ENCODE assay signal across 8 cellular contexts in genomic region chr18:37393945-37394609, GRCh38.
A peak's percentile ranks its signal among the peaks of the same experiment; 100 is the strongest.
DNase-seq lines count a peak whose midpoint lies in the region; ATAC-seq and TF ChIP-seq lines count a peak whose summit lies in the region.

No MANE protein-coding gene starts in this region.

- H3K36me3 ChIP-seq in esophagus squamous epithelium (no peaks in the 10 kb centered on the region), mesenchymal stem cell (ENCODE audit: control insufficient read depth in 1 of 2, insufficient read depth in 2 of 2, low read depth in 1 of 2, low read length in 2 of 2) (no peaks in the 10 kb centered on the region)
- H3K36me3 ChIP-seq in CD4-positive, alpha-beta memory T cell (ENCODE audit: insufficient read depth, low read length): no peaks in the 10 kb centered on the region

- DNase-seq in CD14-positive monocyte (ENCODE audit: low spot score): no peak
- DNase-seq in RPMI8226: peak; percentile 54
- no peak for DNase-seq in esophagus squamous epithelium (lab: John Stamatoyannopoulos, UW)
- peak; percentile 89 for DNase-seq in mesenchymal stem cell
- peak; percentile 80 for DNase-seq in type B pancreatic cell (ENCODE audit: extremely low spot score, unreplicated experiment)
- no peak for DNase-seq in CD4-positive, alpha-beta memory T cell

- TF ChIP-seq CTCF in CD14-positive monocyte (IDR thresholded peaks at IDR 0.05): no peak
- no peak for TF ChIP-seq CTCF in esophagus squamous epithelium (IDR thresholded peaks at IDR 0.05)
- peak; percentile 38 for TF ChIP-seq CTCF in type B pancreatic cell (conservative IDR thresholded peaks at IDR 0.05)

- H3K9ac ChIP-seq in mesenchymal stem cell (ENCODE audit: low read length): peak overlapping the region; percentile 87

- H2BK15ac ChIP-seq in mesenchymal stem cell (ENCODE audit: low read depth, poor library complexity, severe bottlenecking): peak overlapping the region; percentile 29

- H3K9me3 ChIP-seq in esophagus squamous epithelium: peaks cover 0 to 13% (median 0%) of the 10 kb centered on the region in 3 donors
- H3K9me3 ChIP-seq in mesenchymal stem cell (ENCODE audit: control insufficient read depth, low read length): peaks cover 6% of the 10 kb centered on the region
- H3K9me3 ChIP-seq in CD4-positive, alpha-beta memory T cell (ENCODE audit: control insufficient read depth in 1 of 2, low read length in 2 of 2): no peaks in the 10 kb centered on the region

- H3K27ac Mint-ChIP-seq in CD14-positive monocyte (no peak overlapping the region), type B pancreatic cell (peak overlapping the region; percentile 47)
- no peak overlapping the region for H3K27ac Mint-ChIP-seq in CD4-positive, alpha-beta memory T cell

- H3K18ac ChIP-seq in mesenchymal stem cell (ENCODE audit: low read depth in 1 of 2, low read length in 2 of 2): peak overlapping the region; percentile 88 to 97

- no peak overlapping the region for H3K23ac ChIP-seq in mesenchymal stem cell (ENCODE audit: low read length in 2 of 2)

- H2AK5ac ChIP-seq in mesenchymal stem cell (ENCODE audit: low read length, severe bottlenecking): no peak overlapping the region

- POLR2A ChIA-PET in CD4-positive, alpha-beta memory T cell (lab: Charles Lee; ENCODE audit: partially characterized antibody): no interaction called here

- intact Hi-C loops in CD14-positive monocyte (cut with micrococcal nuclease) (no loop called here), esophagus squamous epithelium (cut with DNase I) (no loop called here)
- intact Hi-C loops in CD4-positive, alpha-beta memory T cell (cut with micrococcal nuclease): no loop called here

- peak overlapping the region; percentile 82 for H4K8ac ChIP-seq in mesenchymal stem cell (ENCODE audit: low read length)

- H3K4me2 ChIP-seq in mesenchymal stem cell (ENCODE audit: low read length, poor library complexity, severe bottlenecking): peak overlapping the region; percentile 62

- H3K36me3 Mint-ChIP-seq in CD14-positive monocyte (no peaks in the 10 kb centered on the region), type B pancreatic cell (no peaks in the 10 kb centered on the region)
- no peaks in the 10 kb centered on the region for H3K36me3 Mint-ChIP-seq in CD4-positive, alpha-beta memory T cell

- ATAC-seq in HG02885 (IDR thresholded peaks at IDR 0.05; ENCODE audit: poor library complexity, unreplicated experiment): peak; percentile 47
- ATAC-seq in HG02623 (IDR thresholded peaks at IDR 0.05; ENCODE audit: unreplicated experiment): no peak

- H3K27me3 ChIP-seq in esophagus squamous epithelium (peaks cover 0 to 70% (median 0%) of the 10 kb centered on the region in 4 donors), mesenchymal stem cell (ENCODE audit: control insufficient read depth in 1 of 2, insufficient read depth in 1 of 2, low read length in 2 of 2) (peaks cover 22 to 30% of the 10 kb centered on the region in 2 experiments)
- no peaks in the 10 kb centered on the region for H3K27me3 ChIP-seq in CD4-positive, alpha-beta memory T cell (ENCODE audit: insufficient read depth, low read length)

- CTCF ChIA-PET in CD4-positive, alpha-beta memory T cell (lab: Charles Lee; ENCODE audit: partially characterized antibody): no interaction called here

- H2BK120ac ChIP-seq in mesenchymal stem cell (ENCODE audit: low read depth, low read length): peak overlapping the region; percentile 94

- peak overlapping the region; percentile 96 for H4K91ac ChIP-seq in mesenchymal stem cell (ENCODE audit: low read length)

- H3K4ac ChIP-seq in mesenchymal stem cell (ENCODE audit: low read depth in 1 of 2, low read length in 2 of 2): peak overlapping the region; percentile 39 to 85

- H3K4me1 ChIP-seq in esophagus squamous epithelium (peaks cover 0 to 16% (median 7%) of the 10 kb centered on the region in 3 donors), mesenchymal stem cell (ENCODE audit: control insufficient read depth, insufficient read depth, low read depth, low read length) (peaks cover 12% of the 10 kb centered on the region)
- H3K4me1 ChIP-seq in CD4-positive, alpha-beta memory T cell (ENCODE audit: insufficient read depth, low read length): no peaks in the 10 kb centered on the region

- H2BK12ac ChIP-seq in mesenchymal stem cell (ENCODE audit: low read length in 2 of 2): peak overlapping the region in 1 of 2 experiments; percentile 99

- no peak overlapping the region for H2AFZ ChIP-seq in mesenchymal stem cell (ENCODE audit: low read depth, low read length)

- peak overlapping the region; percentile 12 to 65 for H3K4me3 Mint-ChIP-seq in CD14-positive monocyte
- peak overlapping the region; percentile 59 for H3K4me3 Mint-ChIP-seq in type B pancreatic cell
- H3K4me3 Mint-ChIP-seq in CD4-positive, alpha-beta memory T cell: peak overlapping the region in 1 of 8 donors; percentile 22

- H3K4me1 Mint-ChIP-seq in CD14-positive monocyte (no peaks in the 10 kb centered on the region), type B pancreatic cell (ENCODE audit: unreplicated experiment) (peaks cover 8% of the 10 kb centered on the region)
- H3K4me1 Mint-ChIP-seq in CD4-positive, alpha-beta memory T cell: peaks cover 0 to 6% (median 5%) of the 10 kb centered on the region in 4 donors

- H3K14ac ChIP-seq in mesenchymal stem cell (ENCODE audit: low read length in 2 of 2): peak overlapping the region in 1 of 2 experiments; percentile 97

- peaks cover 36 to 44% (median 39%) of the 10 kb centered on the region in 3 donors for H3K27me3 Mint-ChIP-seq in CD14-positive monocyte (ENCODE audit: low read depth in 3 of 3)
- peaks cover 22% of the 10 kb centered on the region for H3K27me3 Mint-ChIP-seq in type B pancreatic cell
- peaks cover 25 to 30% of the 10 kb centered on the region in 2 donors for H3K27me3 Mint-ChIP-seq in CD4-positive, alpha-beta memory T cell

- no peaks in the 10 kb centered on the region for H3K79me1 ChIP-seq in mesenchymal stem cell (replicated peaks; ENCODE audit: low read length, poor library complexity, severe bottlenecking)

- H2BK5ac ChIP-seq in mesenchymal stem cell (ENCODE audit: low read depth, low read length, poor library complexity, severe bottlenecking): no peak overlapping the region

- 0% methylated on average over 5 of the region's 59 CpGs; no CpG with 5 or more reads in 1 of the 2 donors for WGBS in esophagus squamous epithelium, 2 donors
- 2% methylated on average over 35 of the region's 59 CpGs for WGBS in mesenchymal stem cell

- peaks cover 2 to 12% (median 5%) of the 10 kb centered on the region in 7 donors for H3K9me3 Mint-ChIP-seq in CD14-positive monocyte
- no peaks in the 10 kb centered on the region for H3K9me3 Mint-ChIP-seq in type B pancreatic cell
- peaks cover 0 to 2% (median 0%) of the 10 kb centered on the region in 8 donors for H3K9me3 Mint-ChIP-seq in CD4-positive, alpha-beta memory T cell

- TF ChIP-seq POLR2A in esophagus squamous epithelium (IDR thresholded peaks at IDR 0.05): no peak

- H3K27ac ChIP-seq in esophagus squamous epithelium (peak overlapping the region in 2 of 4 donors; percentile 5 to 46), mesenchymal stem cell (ENCODE audit: low read length, poor library complexity, severe bottlenecking) (no peak overlapping the region)
- H3K27ac ChIP-seq in CD4-positive, alpha-beta memory T cell (ENCODE audit: low read depth, low read length): no peak overlapping the region

- H3K4me3 ChIP-seq in esophagus squamous epithelium (peak overlapping the region; percentile 18 to 62 (median 40)), mesenchymal stem cell (ENCODE audit: insufficient read depth in 1 of 2, low read depth in 1 of 2, low read length in 2 of 2) (peak overlapping the region; percentile 53 to 73)
- H3K4me3 ChIP-seq in CD4-positive, alpha-beta memory T cell (ENCODE audit: low read length in 2 of 2): no peak overlapping the region

Comparison
In these comparisons a context has a peak if more than half of its experiments do, and no peak if none do; other contexts are left out.
1. DNase-seq: peak in RPMI8226 (single experiment), mesenchymal stem cell (single experiment) and type B pancreatic cell (single experiment); none in CD14-positive monocyte (single experiment), esophagus squamous epithelium (single experiment) and CD4-positive, alpha-beta memory T cell (0 of 5).
2. H3K4me3 ChIP-seq: peak in esophagus squamous epithelium (4 of 4) and mesenchymal stem cell (2 of 2); none in CD4-positive, alpha-beta memory T cell (0 of 2).